In genomic region chr12:53212931-53213330, GRCh38 we compare ENCODE assay signal across 12 cellular contexts. TPM values are rescaled to one million over a fixed set of nuclear protein-coding genes. Genes with fewer than 3 reads are reported as not detected.
DNase-seq lines count a peak whose midpoint lies in the region; ATAC-seq, FAIRE-seq and TF ChIP-seq lines count a peak whose summit lies in the region.
"Had no signal": no experiment of that assay in that cellular context is flagged by ENCODE, and none has a peak within 500 bp of the region (broad histone marks: within the 10 kb centered on the region; RNA-seq: fewer than 3 reads in every experiment).

No MANE protein-coding gene starts in this region.

- no peak for TF ChIP-seq EP300 in K562 (IDR thresholded peaks at IDR 0.05; ENCODE audit: low read length)

- H3K9me3 Mint-ChIP-seq in activated naive CD8-positive, alpha-beta T cell (ENCODE audit: low read depth), result no peaks in the 10 kb centered on the region
- H3K9me3 Mint-ChIP-seq in activated naive CD8-positive, alpha-beta T cell treated with anti-CD3 and anti-CD28 coated beads, Interleukin-2, amount 50 U/mL, for 24 hours, result no peaks in the 10 kb centered on the region
- no peaks in the 10 kb centered on the region for H3K9me3 Mint-ChIP-seq in stimulated activated memory B cell treated with anti-CD40 and anti-IgM and Interleukin-4, amounts not matched to agents 10 μg/mL and 1 μg/mL and 100 μg/mL, for 72 hours
- H3K9me3 Mint-ChIP-seq: activated CD8-positive, alpha-beta T cell treated with anti-CD3 and anti-CD28 coated beads for 36 hours had no signal

- H3K4me3 ChIP-seq in IMR-90 (ENCODE audit: insufficient read depth, low read depth, low read length) (no peak overlapping the region), K562 (no peak overlapping the region), H7 (ENCODE audit: insufficient read depth, low read depth, low read length) (no peak overlapping the region)
- H3K4me3 ChIP-seq: SK-N-MC had no signal

- H3K4me1 ChIP-seq in IMR-90 (ENCODE audit: control insufficient read depth, insufficient read depth, low read length) (peaks cover 16% of the 10 kb centered on the region), K562 (replicated peaks in 1 of 2; ENCODE audit: control insufficient read depth in 2 of 2, insufficient read depth in 2 of 2, low read length in 2 of 2) (peaks cover 17 to 36% of the 10 kb centered on the region in 2 experiments)

- intact Hi-C loops in IMR-90 (cut with micrococcal nuclease) (loop anchor here (1.0 to 10.0 kb wide), 7 partner anchors 40 to 294 kb away; partner anchors contain the start of genes AAAS, ESPL1, MYG1 and NPFF), K562 (cut with micrococcal nuclease) (loop anchor here (1.0 to 2.0 kb wide), 4 partner anchors 38 to 296 kb away; partner anchors contain the start of gene ESPL1)

- H3K27ac Mint-ChIP-seq in activated naive CD8-positive, alpha-beta T cell, result peak overlapping the region; percentile 72
- H3K27ac Mint-ChIP-seq in activated naive CD8-positive, alpha-beta T cell treated with anti-CD3 and anti-CD28 coated beads, Interleukin-2, amount 50 U/mL, for 24 hours, result no peak overlapping the region
- H3K27ac Mint-ChIP-seq in stimulated activated memory B cell treated with anti-CD40 and anti-IgM and Interleukin-4, amounts not matched to agents 10 μg/mL and 1 μg/mL and 100 μg/mL, for 72 hours, result peak overlapping the region; percentile 66
- H3K27ac Mint-ChIP-seq: activated CD8-positive, alpha-beta T cell treated with anti-CD3 and anti-CD28 coated beads for 36 hours had no signal

- BruUV-seq in IMR-90 (replicated peaks; lab: Mats Ljungman, UMichigan) (no TSS peak), K562 (replicated peaks; lab: Mats Ljungman, UMichigan) (no TSS peak)

- no peak for ATAC-seq in activated naive CD8-positive, alpha-beta T cell treated with anti-CD3 and anti-CD28 coated beads, Interleukin-2, amount 50 U/mL, for 24 hours
- no peak for ATAC-seq in IMR-90 (ENCODE audit: low read depth)
- ATAC-seq in K562, result no peak
- no peak for ATAC-seq in stimulated activated memory B cell treated with anti-CD40 and anti-IgM and Interleukin-4, amounts not matched to agents 10 μg/mL and 1 μg/mL and 100 μg/mL, for 72 hours
- ATAC-seq in GM18511 (IDR thresholded peaks at IDR 0.05; ENCODE audit: unreplicated experiment), result no peak

- H3K79me2 ChIP-seq in K562 (ENCODE audit: control insufficient read depth, insufficient read depth, low read length), result peaks cover 7% of the 10 kb centered on the region; the same call in 2 of the 3 replicates

- H3K4me2 ChIP-seq in IMR-90 (ENCODE audit: low read depth, low read length), result no peak overlapping the region
- no peak overlapping the region for H3K4me2 ChIP-seq in K562 (ENCODE audit: insufficient read depth, low read length)

- H3K56ac ChIP-seq in IMR-90 (ENCODE audit: extremely low read depth, insufficient read depth, low read length), result no peak overlapping the region

- no peak overlapping the region for H3K23ac ChIP-seq in IMR-90 (ENCODE audit: low read depth, low read length)

- TF ChIP-seq POLR2A in IMR-90 (IDR thresholded peaks at IDR 0.05; ENCODE audit: low read depth, low read length) (0 out of 2 replicates have a peak, but pooled peaks have one; percentile 3), K562 (conservative IDR thresholded peaks at IDR 0.05) (no peak)

- H3K9me3 ChIP-seq in IMR-90 (ENCODE audit: control insufficient read depth, insufficient read depth, low read length), result no peaks in the 10 kb centered on the region
- no peaks in the 10 kb centered on the region for H3K9me3 ChIP-seq in K562 (replicated peaks; ENCODE audit: control insufficient read depth, insufficient read depth, low read depth, low read length)

- H3K9ac ChIP-seq in IMR-90 (ENCODE audit: low read depth, low read length), result no peak overlapping the region
- peak overlapping the region in 1 of 2 experiments; percentile 43; a peak in 1 of 4 replicates for H3K9ac ChIP-seq in K562 (ENCODE audit: insufficient read depth in 1 of 2, low read depth in 2 of 2, low read length in 2 of 2)

- H2BK20ac ChIP-seq in IMR-90 (ENCODE audit: low read depth, low read length), result no peak overlapping the region

- dilution Hi-C loops in IMR-90 (cut with HindIII; ENCODE audit: low sequenced_read_pairs, unreplicated experiment), result no loop called here

- H4K20me1 ChIP-seq in IMR-90 (ENCODE audit: insufficient read depth, low read length) (peaks cover 8% of the 10 kb centered on the region; the same call in 1 of the 2 replicates), K562 (replicated peaks; ENCODE audit: control insufficient read depth, insufficient read depth, low read length) (no peaks in the 10 kb centered on the region)

- H2BK15ac ChIP-seq in IMR-90 (ENCODE audit: low read depth, low read length), result no peak overlapping the region

- no peak overlapping the region for H3K18ac ChIP-seq in IMR-90 (ENCODE audit: low read depth, low read length)

- peak overlapping the region; percentile 78 for H2AFZ ChIP-seq in IMR-90 (replicated peaks; ENCODE audit: low read length, poor library complexity)
- H2AFZ ChIP-seq in K562 (ENCODE audit: low read depth, low read length), result peak overlapping the region; percentile 68

- no peak for TF ChIP-seq RAD21 in IMR-90 (IDR thresholded peaks at IDR 0.05; ENCODE audit: low read length)
- no peak for TF ChIP-seq RAD21 in K562 (CRISPR knock-in tag; conservative IDR thresholded peaks at IDR 0.05 in 1 of 2, IDR thresholded peaks at IDR 0.05 in 1 of 2)

- H3K9me1 ChIP-seq in IMR-90 (ENCODE audit: insufficient read depth, low read length) (peaks cover 18% of the 10 kb centered on the region), K562 (ENCODE audit: control insufficient read depth, insufficient read depth, low read length) (no peaks in the 10 kb centered on the region)

- H2BK120ac ChIP-seq in IMR-90 (ENCODE audit: low read depth, low read length), result no peak overlapping the region

- no peak overlapping the region for H4K5ac ChIP-seq in IMR-90 (ENCODE audit: low read depth, low read length)

- H2BK5ac ChIP-seq in IMR-90 (ENCODE audit: low read depth, low read length, poor library complexity, severe bottlenecking), result no peak overlapping the region

- POLR2A ChIA-PET in IMR-90 (lab: Charles Lee; ENCODE audit: unreplicated experiment), result no interaction called here
- POLR2A ChIA-PET in K562 (lab: Yijun Ruan, JAX), result interaction anchor here (1.0 to 2.1 kb wide), 3 partner anchors 75 to 82 kb away, joined by 3 to 6 read pairs (median 3); partner anchors contain the start of gene PFDN5

- no peak overlapping the region for H4K91ac ChIP-seq in IMR-90 (ENCODE audit: insufficient read depth, low read depth, low read length)

- H3K36me3 Mint-ChIP-seq in activated naive CD8-positive, alpha-beta T cell, result no peaks in the 10 kb centered on the region
- H3K36me3 Mint-ChIP-seq in activated naive CD8-positive, alpha-beta T cell treated with anti-CD3 and anti-CD28 coated beads, Interleukin-2, amount 50 U/mL, for 24 hours (ENCODE audit: low read depth), result peaks cover 19% of the 10 kb centered on the region
- H3K36me3 Mint-ChIP-seq in stimulated activated memory B cell treated with anti-CD40 and anti-IgM and Interleukin-4, amounts not matched to agents 10 μg/mL and 1 μg/mL and 100 μg/mL, for 72 hours, result peaks cover 26% of the 10 kb centered on the region

- no peak overlapping the region for H3K14ac ChIP-seq in IMR-90 (replicated peaks; ENCODE audit: low read depth, low read length)

- FAIRE-seq in K562 (lab: Jason Lieb, UNC), result no peak
- FAIRE-seq: G401.6 had no signal

- no peak for DNase-seq in activated naive CD8-positive, alpha-beta T cell treated with anti-CD3 and anti-CD28 coated beads, Interleukin-2, amount 50 U/mL, for 24 hours
- DNase-seq in IMR-90 (no peak), K562 (ENCODE audit: extremely low read depth in 1 of 4, low spot score in 3 of 4) (no peak), H7 (no peak), NCI-H1694 (lab: John Stamatoyannopoulos, UW) (no peak)

- no peak for TF ChIP-seq CTCF in IMR-90 (conservative IDR thresholded peaks at IDR 0.05; ENCODE audit: low read depth, low read length)
- no peak for TF ChIP-seq CTCF in K562 (IDR thresholded peaks at IDR 0.05 in 2 of 3, conservative IDR thresholded peaks at IDR 0.05 in 1 of 3; ENCODE audit: insufficient read depth in 2 of 3, low read depth in 1 of 3, low read length in 3 of 3)

- H2AK9ac ChIP-seq in IMR-90 (replicated peaks; ENCODE audit: low read depth, low read length, poor library complexity), result peak overlapping the region; percentile 73

- in situ Hi-C loops in IMR-90 (cut with MboI; ENCODE audit: low sequenced_read_pairs) (loop anchor here (5.0 to 10.0 kb wide), 2 partner anchors 74 to 302 kb away; no protein-coding TSS in a partner anchor), K562 (cut with MboI) (loop anchor here (5.0 kb wide), 1 partner anchor 74 kb away; no protein-coding TSS in a partner anchor)

- H2AK5ac ChIP-seq in IMR-90 (ENCODE audit: low read depth, low read length), result no peak overlapping the region

- H3K27me3 ChIP-seq in IMR-90 (ENCODE audit: control insufficient read depth, insufficient read depth, low read length) (no peaks in the 10 kb centered on the region), K562 (ENCODE audit: control insufficient read depth in 2 of 2, insufficient read depth in 2 of 2, low read length in 2 of 2) (no peaks in the 10 kb centered on the region), H7 (ENCODE audit: control insufficient read depth, insufficient read depth, low read length) (no peaks in the 10 kb centered on the region)

- CTCF ChIA-PET in IMR-90 (lab: Yijun Ruan, JAX) (interaction anchor here (0.7 to 1.1 kb wide), 3 partner anchors 74 to 108 kb away, joined by 3 to 4 read pairs (median 3); no protein-coding TSS in a partner anchor), K562 (lab: Yijun Ruan, JAX; ENCODE audit: low intra/inter-chr PET ratio) (interaction anchor here (0.6 to 4.5 kb wide), 5 partner anchors 55 to 295 kb away, joined by 3 to 41 read pairs (median 4); partner anchors contain the start of gene ESPL1)

- H3K36me3 ChIP-seq in IMR-90 (ENCODE audit: control insufficient read depth, insufficient read depth, low read length), result peaks cover 47% of the 10 kb centered on the region
- peaks cover 40% of the 10 kb centered on the region for H3K36me3 ChIP-seq in K562 (ENCODE audit: control insufficient read depth, insufficient read depth, low read length)
- H3K36me3 ChIP-seq in H7 (replicated peaks; ENCODE audit: control insufficient read depth, insufficient read depth, low read length), result peaks cover 16% of the 10 kb centered on the region

- H3K27me3 Mint-ChIP-seq in activated naive CD8-positive, alpha-beta T cell, result no peaks in the 10 kb centered on the region
- H3K27me3 Mint-ChIP-seq in activated naive CD8-positive, alpha-beta T cell treated with anti-CD3 and anti-CD28 coated beads, Interleukin-2, amount 50 U/mL, for 24 hours, result no peaks in the 10 kb centered on the region
- no peaks in the 10 kb centered on the region for H3K27me3 Mint-ChIP-seq in stimulated activated memory B cell treated with anti-CD40 and anti-IgM and Interleukin-4, amounts not matched to agents 10 μg/mL and 1 μg/mL and 100 μg/mL, for 72 hours
- H3K27me3 Mint-ChIP-seq: activated CD8-positive, alpha-beta T cell treated with anti-CD3 and anti-CD28 coated beads for 36 hours had no signal

- H3K79me1 ChIP-seq in IMR-90 (ENCODE audit: low read depth in 1 of 2, low read length in 2 of 2), result peaks cover 28 to 45% of the 10 kb centered on the region in 2 experiments

- H3K4ac ChIP-seq in IMR-90 (ENCODE audit: low read depth, low read length), result no peak overlapping the region; the same call in 1 of the 2 replicates

- H4K8ac ChIP-seq in IMR-90 (ENCODE audit: low read depth in 2 of 2, low read length in 2 of 2), result peak overlapping the region in 1 of 2 experiments; percentile 44; a peak in 1 of 4 replicates

- H3K27ac ChIP-seq in IMR-90 (ENCODE audit: insufficient read depth, low read length) (no peak overlapping the region), K562 (ENCODE audit: extremely low read depth, low read depth, low read length) (no peak overlapping the region)
- H3K27ac ChIP-seq: SK-N-MC had no signal

- H3K4me3 Mint-ChIP-seq in activated naive CD8-positive, alpha-beta T cell, result no peak overlapping the region
- H3K4me3 Mint-ChIP-seq in activated naive CD8-positive, alpha-beta T cell treated with anti-CD3 and anti-CD28 coated beads, Interleukin-2, amount 50 U/mL, for 24 hours, result no peak overlapping the region
- H3K4me3 Mint-ChIP-seq in stimulated activated memory B cell treated with anti-CD40 and anti-IgM and Interleukin-4, amounts not matched to agents 10 μg/mL and 1 μg/mL and 100 μg/mL, for 72 hours, result no peak overlapping the region
- H3K4me3 Mint-ChIP-seq: activated CD8-positive, alpha-beta T cell treated with anti-CD3 and anti-CD28 coated beads for 36 hours had no signal

- no CpG with 5 or more reads among the region's 12 CpGs for WGBS in IMR-90 (ENCODE audit: extremely low coverage in 2 of 2, insufficient read length in 1 of 2), 2 experiments
- WGBS in K562 (ENCODE audit: insufficient coverage, low coverage, missing lambda C conversion rate), result 24% methylated on average over 12 of the region's 12 CpGs

- H3K4me1 Mint-ChIP-seq in activated naive CD8-positive, alpha-beta T cell (ENCODE audit: low read depth), result peaks cover 69% of the 10 kb centered on the region
- peaks cover 70% of the 10 kb centered on the region for H3K4me1 Mint-ChIP-seq in activated naive CD8-positive, alpha-beta T cell treated with anti-CD3 and anti-CD28 coated beads, Interleukin-2, amount 50 U/mL, for 24 hours
- H3K4me1 Mint-ChIP-seq in stimulated activated memory B cell treated with anti-CD40 and anti-IgM and Interleukin-4, amounts not matched to agents 10 μg/mL and 1 μg/mL and 100 μg/mL, for 72 hours, result peaks cover 74% of the 10 kb centered on the region

RNA-seq across cellular contexts. Expression of gene ITGB7, which starts 5.9 kb away (rescaled TPM):
- total RNA-seq in IMR-90 (2012; rRNA removed) (under 0.01 and 0.18 TPM in 2 replicates), K562 (2014; rRNA removed) (1.3 and 1.9 TPM in 2 replicates), K562 (2014; rRNA removed; fragmentation: Illumina TruSeq; extraction: Trizol) (0.41 and 0.55 TPM in 2 replicates), K562 (2015; rRNA removed; fragmentation: Illumina TruSeq; extraction: Trizol) (0.54 and 0.64 TPM in 2 replicates), K562 (2021) (2.0 and 3.5 TPM in 2 replicates)
- polyA plus RNA-seq in IMR-90 (2012; rRNA removed) (0.44 and 0.60 TPM in 2 replicates), K562 (2011; rRNA removed) (0.98 and 1.5 TPM in 2 replicates), K562 (2014; fragmentation: Illumina TruSeq; extraction: Trizol) (0.57 and 0.67 TPM in 2 replicates), K562 (2014; fragmentation: Nextera tagmentation; extraction: Ambion mirVana) (under 1 TPM; 0.06 to 0.10 TPM), K562 (2014; rRNA removed) (1.2 and 1.9 TPM in 2 replicates)
- polyA plus RNA-seq in IMR-90 (2012; cell fraction: cytosol; rRNA removed), result 0.11 and 0.23 TPM in 2 replicates
- 2.5 and 4.3 TPM in 2 replicates for polyA plus RNA-seq in IMR-90 (2012; cell fraction: nucleus; rRNA removed; ENCODE audit: low replicate concordance)
- total RNA-seq in K562 (2011; cell fraction: chromatin; rRNA removed; ENCODE audit: low replicate concordance), result 1.7 and 4.1 TPM in 2 replicates
- total RNA-seq in K562 (2011; cell fraction: nucleolus; rRNA removed), result 3.6 and 8.2 TPM in 2 replicates
- 2.3 and 2.7 TPM in 2 replicates for total RNA-seq in K562 (2011; cell fraction: nucleoplasm; rRNA removed)
- 1.2 and 2.2 TPM in 2 replicates for polyA plus RNA-seq in K562 (2011; cell fraction: cytosol; rRNA removed)
- polyA plus RNA-seq in K562 (2011; cell fraction: nucleus; rRNA removed), result 3.1 and 4.5 TPM in 2 replicates
- polyA plus RNA-seq in K562 (2012), result 0.82 and 1.4 TPM in 2 replicates
- 1.2 and 1.3 TPM in 2 replicates for polyA minus RNA-seq in K562 (2011; rRNA and poly(A)+ RNA removed)
- 0.95 and 2.7 TPM in 2 replicates for polyA minus RNA-seq in K562 (2011; cell fraction: cytosol; rRNA and poly(A)+ RNA removed)
- polyA minus RNA-seq in K562 (2011; cell fraction: nucleus; rRNA and poly(A)+ RNA removed), result 0.89 and 1.2 TPM in 2 replicates
- total RNA-seq in H7 (2014; rRNA removed; shearing (Covaris generic)), result 0.30 and 0.52 TPM in 2 replicates
- total RNA-seq: cerebellum had no signal

RNA-seq across cellular contexts. Expression of gene RARG, which starts 19.1 kb away (rescaled TPM):
- total RNA-seq in IMR-90 (2012; rRNA removed) (7.5 and 7.9 TPM in 2 replicates), K562 (2014; rRNA removed) (1.9 and 3.3 TPM in 2 replicates), K562 (2014; rRNA removed; fragmentation: Illumina TruSeq; extraction: Trizol) (1.8 and 3.1 TPM in 2 replicates), K562 (2015; rRNA removed; fragmentation: Illumina TruSeq; extraction: Trizol) (3.8 and 4.7 TPM in 2 replicates), K562 (2021) (7.6 and 9.4 TPM in 2 replicates)
- polyA plus RNA-seq in IMR-90 (2012; rRNA removed) (28.6 and 30.9 TPM in 2 replicates), K562 (2011; rRNA removed) (4.1 and 4.7 TPM in 2 replicates), K562 (2014; fragmentation: Illumina TruSeq; extraction: Trizol) (6.0 and 7.8 TPM in 2 replicates), K562 (2014; fragmentation: Nextera tagmentation; extraction: Ambion mirVana) (under 1 TPM; 0.18 to 0.36 TPM), K562 (2014; rRNA removed) (4.9 and 6.5 TPM in 2 replicates)
- polyA plus RNA-seq in IMR-90 (2012; cell fraction: cytosol; rRNA removed), result 19.9 and 30.7 TPM in 2 replicates
- 50.8 and 62.0 TPM in 2 replicates for polyA plus RNA-seq in IMR-90 (2012; cell fraction: nucleus; rRNA removed; ENCODE audit: low replicate concordance)
- total RNA-seq in K562 (2011; cell fraction: chromatin; rRNA removed; ENCODE audit: low replicate concordance), result 6.1 and 17.7 TPM in 2 replicates
- total RNA-seq in K562 (2011; cell fraction: nucleolus; rRNA removed), result 8.7 and 10.3 TPM in 2 replicates
- total RNA-seq in K562 (2011; cell fraction: nucleoplasm; rRNA removed), result 5.0 and 7.3 TPM in 2 replicates
- 4.7 and 7.6 TPM in 2 replicates for polyA plus RNA-seq in K562 (2011; cell fraction: cytosol; rRNA removed)
- polyA plus RNA-seq in K562 (2011; cell fraction: nucleus; rRNA removed), result 10.9 and 15.3 TPM in 2 replicates
- polyA plus RNA-seq in K562 (2012), result 3.6 and 5.4 TPM in 2 replicates
- polyA minus RNA-seq in K562 (2011; rRNA and poly(A)+ RNA removed), result 4.7 and 5.7 TPM in 2 replicates
- 5.7 and 9.6 TPM in 2 replicates for polyA minus RNA-seq in K562 (2011; cell fraction: cytosol; rRNA and poly(A)+ RNA removed)
- 3.6 and 7.6 TPM in 2 replicates for polyA minus RNA-seq in K562 (2011; cell fraction: nucleus; rRNA and poly(A)+ RNA removed)
- total RNA-seq in H7 (2014; rRNA removed; shearing (Covaris generic)), result 50.1 and 58.1 TPM in 2 replicates

RNA-seq across cellular contexts. Expression of gene CSAD, which starts 32.2 kb away (rescaled TPM):
- total RNA-seq in IMR-90 (2012; rRNA removed) (5.0 and 5.4 TPM in 2 replicates), K562 (2014; rRNA removed) (8.1 and 8.5 TPM in 2 replicates), K562 (2014; rRNA removed; fragmentation: Illumina TruSeq; extraction: Trizol) (5.7 and 8.1 TPM in 2 replicates), K562 (2015; rRNA removed; fragmentation: Illumina TruSeq; extraction: Trizol) (6.7 and 7.0 TPM in 2 replicates), K562 (2021) (10.3 and 10.9 TPM in 2 replicates)
- polyA plus RNA-seq in IMR-90 (2012; rRNA removed) (39.8 and 45.6 TPM in 2 replicates), K562 (2011; rRNA removed) (19.6 and 26.6 TPM in 2 replicates), K562 (2014; fragmentation: Illumina TruSeq; extraction: Trizol) (11.1 and 16.8 TPM in 2 replicates), K562 (2014; fragmentation: Nextera tagmentation; extraction: Ambion mirVana) (1 to 10 TPM; 1.8 to 2.4 TPM), K562 (2014; rRNA removed) (17.1 TPM in 2 replicates)
- 8.8 and 9.9 TPM in 2 replicates for polyA plus RNA-seq in IMR-90 (2012; cell fraction: cytosol; rRNA removed)
- 572 and 670 TPM in 2 replicates for polyA plus RNA-seq in IMR-90 (2012; cell fraction: nucleus; rRNA removed; ENCODE audit: low replicate concordance)
- 97.5 and 106 TPM in 2 replicates for total RNA-seq in K562 (2011; cell fraction: chromatin; rRNA removed; ENCODE audit: low replicate concordance)
- total RNA-seq in K562 (2011; cell fraction: nucleolus; rRNA removed), result 53.5 and 54.7 TPM in 2 replicates
- 60.6 and 65.8 TPM in 2 replicates for total RNA-seq in K562 (2011; cell fraction: nucleoplasm; rRNA removed)
- polyA plus RNA-seq in K562 (2011; cell fraction: cytosol; rRNA removed), result 5.5 and 11.5 TPM in 2 replicates
- polyA plus RNA-seq in K562 (2011; cell fraction: nucleus; rRNA removed), result 109 and 129 TPM in 2 replicates
- 7.6 and 29.6 TPM in 2 replicates for polyA plus RNA-seq in K562 (2012)
- polyA minus RNA-seq in K562 (2011; rRNA and poly(A)+ RNA removed), result 6.1 and 7.9 TPM in 2 replicates
- polyA minus RNA-seq in K562 (2011; cell fraction: cytosol; rRNA and poly(A)+ RNA removed), result 6.1 TPM in 1 of 2 replicates, not detected in the other
- 14.8 and 19.5 TPM in 2 replicates for polyA minus RNA-seq in K562 (2011; cell fraction: nucleus; rRNA and poly(A)+ RNA removed)
- 3.0 and 3.4 TPM in 2 replicates for total RNA-seq in H7 (2014; rRNA removed; shearing (Covaris generic))

RNA-seq across cellular contexts. Expression of gene ZNF740, which starts 32.4 kb away (rescaled TPM):
- total RNA-seq in IMR-90 (2012; rRNA removed) (11.7 and 13.1 TPM in 2 replicates), K562 (2014; rRNA removed) (15.1 and 16.1 TPM in 2 replicates), K562 (2014; rRNA removed; fragmentation: Illumina TruSeq; extraction: Trizol) (18.6 and 19.9 TPM in 2 replicates), K562 (2015; rRNA removed; fragmentation: Illumina TruSeq; extraction: Trizol) (13.3 and 13.6 TPM in 2 replicates), K562 (2021) (39.6 and 46.4 TPM in 2 replicates)
- polyA plus RNA-seq in IMR-90 (2012; rRNA removed) (7.0 and 14.0 TPM in 2 replicates), K562 (2011; rRNA removed) (33.1 and 34.9 TPM in 2 replicates), K562 (2014; fragmentation: Illumina TruSeq; extraction: Trizol) (19.2 and 21.0 TPM in 2 replicates), K562 (2014; fragmentation: Nextera tagmentation; extraction: Ambion mirVana) (1 to 10 TPM in 1 of 2 experiments, under 1 TPM in 1; 0.57 to 1.4 TPM), K562 (2014; rRNA removed) (20.6 and 22.1 TPM in 2 replicates)
- polyA plus RNA-seq in IMR-90 (2012; cell fraction: cytosol; rRNA removed), result 3.0 and 3.9 TPM in 2 replicates
- polyA plus RNA-seq in IMR-90 (2012; cell fraction: nucleus; rRNA removed; ENCODE audit: low replicate concordance), result 13.8 and 55.4 TPM in 2 replicates
- total RNA-seq in K562 (2011; cell fraction: chromatin; rRNA removed; ENCODE audit: low replicate concordance), result 77.6 and 121 TPM in 2 replicates
- 62.2 and 65.9 TPM in 2 replicates for total RNA-seq in K562 (2011; cell fraction: nucleolus; rRNA removed)
- 76.6 and 88.8 TPM in 2 replicates for total RNA-seq in K562 (2011; cell fraction: nucleoplasm; rRNA removed)
- polyA plus RNA-seq in K562 (2011; cell fraction: cytosol; rRNA removed), result 9.6 and 17.0 TPM in 2 replicates
- 89.9 and 103 TPM in 2 replicates for polyA plus RNA-seq in K562 (2011; cell fraction: nucleus; rRNA removed)
- polyA plus RNA-seq in K562 (2012), result 12.8 and 21.6 TPM in 2 replicates
- 32.3 and 37.3 TPM in 2 replicates for polyA minus RNA-seq in K562 (2011; rRNA and poly(A)+ RNA removed)
- polyA minus RNA-seq in K562 (2011; cell fraction: cytosol; rRNA and poly(A)+ RNA removed), result 8.2 and 9.2 TPM in 2 replicates
- 45.2 and 63.6 TPM in 2 replicates for polyA minus RNA-seq in K562 (2011; cell fraction: nucleus; rRNA and poly(A)+ RNA removed)
- total RNA-seq in H7 (2014; rRNA removed; shearing (Covaris generic)), result 8.7 and 9.1 TPM in 2 replicates

RNA-seq across cellular contexts. Expression of gene ESPL1, which starts 55.2 kb away (rescaled TPM):
- 5.6 and 6.5 TPM in 2 replicates for total RNA-seq in IMR-90 (2012; rRNA removed)
- polyA plus RNA-seq in IMR-90 (2012; rRNA removed), result 8.6 and 9.2 TPM in 2 replicates
- 3.7 and 4.6 TPM in 2 replicates for polyA plus RNA-seq in IMR-90 (2012; cell fraction: cytosol; rRNA removed)
- 19.5 and 33.8 TPM in 2 replicates for polyA plus RNA-seq in IMR-90 (2012; cell fraction: nucleus; rRNA removed; ENCODE audit: low replicate concordance)
- 92.5 and 189 TPM in 2 replicates for total RNA-seq in K562 (2011; cell fraction: chromatin; rRNA removed; ENCODE audit: low replicate concordance)
- 92.7 and 104 TPM in 2 replicates for total RNA-seq in K562 (2011; cell fraction: nucleolus; rRNA removed)
- total RNA-seq in K562 (2011; cell fraction: nucleoplasm; rRNA removed), result 92.8 and 98.3 TPM in 2 replicates
- total RNA-seq in K562 (2014; rRNA removed), result 18.7 and 22.9 TPM in 2 replicates
- 8.8 and 10.3 TPM in 2 replicates for total RNA-seq in K562 (2014; rRNA removed; fragmentation: Illumina TruSeq; extraction: Trizol)
- total RNA-seq in K562 (2015; rRNA removed; fragmentation: Illumina TruSeq; extraction: Trizol), result 18.8 and 19.0 TPM in 2 replicates
- 47.9 and 55.0 TPM in 2 replicates for total RNA-seq in K562 (2021)
- 17.3 and 26.6 TPM in 2 replicates for polyA plus RNA-seq in K562 (2011; rRNA removed)
- polyA plus RNA-seq in K562 (2011; cell fraction: cytosol; rRNA removed), result 15.8 and 25.6 TPM in 2 replicates
- polyA plus RNA-seq in K562 (2011; cell fraction: nucleus; rRNA removed), result 88.4 and 110 TPM in 2 replicates
- polyA plus RNA-seq in K562 (2012), result 20.9 and 21.3 TPM in 2 replicates
- polyA plus RNA-seq in K562 (2014; fragmentation: Illumina TruSeq; extraction: Trizol), result 29.0 and 29.5 TPM in 2 replicates
- 1 to 10 TPM; 1.2 to 1.6 TPM for polyA plus RNA-seq in K562 (2014; fragmentation: Nextera tagmentation; extraction: Ambion mirVana)
- 19.4 and 23.9 TPM in 2 replicates for polyA plus RNA-seq in K562 (2014; rRNA removed)
- polyA minus RNA-seq in K562 (2011; rRNA and poly(A)+ RNA removed), result 26.7 and 29.4 TPM in 2 replicates
- polyA minus RNA-seq in K562 (2011; cell fraction: cytosol; rRNA and poly(A)+ RNA removed), result 16.5 and 18.8 TPM in 2 replicates
- 32.0 and 40.3 TPM in 2 replicates for polyA minus RNA-seq in K562 (2011; cell fraction: nucleus; rRNA and poly(A)+ RNA removed)
- total RNA-seq in H7 (2014; rRNA removed; shearing (Covaris generic)), result 43.6 and 46.2 TPM in 2 replicates
